Comparison of ENCODE assay signal across 19 cellular contexts in the genomic region with DNA sequence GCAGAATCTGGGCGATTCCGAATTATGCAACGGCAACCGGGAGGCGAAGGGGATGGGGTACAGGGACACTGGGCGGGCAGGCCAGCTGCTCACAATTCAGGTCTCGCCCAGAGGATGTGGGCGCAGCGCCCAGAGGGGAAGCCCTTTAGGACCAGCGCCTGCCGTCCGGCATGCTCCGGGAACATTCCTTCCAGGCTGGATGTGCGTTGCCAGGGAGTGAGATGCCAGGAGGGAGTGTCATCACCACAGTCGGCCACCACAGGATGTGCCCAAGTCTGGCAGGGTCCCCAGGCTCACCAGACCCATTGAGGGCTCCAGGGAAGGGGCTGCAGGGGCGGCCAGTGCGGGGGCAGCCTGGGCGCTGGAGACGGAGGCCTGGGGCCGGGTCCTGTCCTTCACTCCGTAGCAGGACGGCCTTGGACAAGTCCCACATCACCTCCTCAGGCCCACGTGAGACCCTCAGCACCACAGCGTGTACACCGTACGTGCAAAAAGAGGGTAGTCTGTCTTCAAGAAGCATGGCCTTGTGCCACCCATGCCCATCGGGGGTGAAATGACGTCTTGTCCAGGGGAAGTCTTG.
DNase-seq lines count a peak whose midpoint lies in the region; ATAC-seq and TF ChIP-seq lines count a peak whose summit lies in the region.
"Had no signal": no experiment of that assay in that cellular context is flagged by ENCODE, and none has a peak within 500 bp of the region (broad histone marks: within the 10 kb centered on the region; RNA-seq: fewer than 3 reads in every experiment).

No MANE protein-coding gene starts in this region.

- DNase-seq in Right ventricle myocardium inferior (ENCODE audit: missing footprints), result peak; percentile 47
- DNase-seq in right atrium auricular region (ENCODE audit: low spot score), result no peak
- peak; percentile 20 for DNase-seq in cerebellar cortex (ENCODE audit: low spot score)
- DNase-seq in myocyte (ENCODE audit: low read depth), result peak; percentile 99
- DNase-seq in posterior vena cava (ENCODE audit: low spot score), result no peak
- no peak for DNase-seq in NCI-H146 treated with DMSO at 0.1 percent for 48 hours (lab: John Stamatoyannopoulos, UW; ENCODE audit: unreplicated experiment)
- no peak for DNase-seq in KG1 (lab: John Stamatoyannopoulos, UW)
- DNase-seq: activated CD4-positive, alpha-beta T cell treated with anti-CD3 and anti-CD28 coated beads for 36 hours; activated T-cell treated with anti-CD3 and anti-CD28 coated beads, Interleukin-2, amount 50 U/mL, for 4 hours; effector memory CD4-positive, alpha-beta T cell; foreskin fibroblast; naive B cell; NCI-H1092 treated with DMSO at 0.1 percent for 48 hours; NCI-H510A treated with DMSO at 0.1 percent for 48 hours; PC-9; sigmoid colon; T-cell had no signal

- H3K27ac ChIP-seq in right atrium auricular region, result no peak overlapping the region
- H3K27ac ChIP-seq: A549, PC-9 had no signal

- ATAC-seq in Right ventricle myocardium inferior, result peak; percentile 15
- ATAC-seq in GM21367 (IDR thresholded peaks at IDR 0.05; ENCODE audit: unreplicated experiment), result no peak
- ATAC-seq: A549; activated CD4-positive, alpha-beta T cell treated with anti-CD3 and anti-CD28 coated beads for 36 hours; activated T-cell treated with anti-CD3 and anti-CD28 coated beads, Interleukin-2, amount 50 U/mL, for 4 hours; T-cell had no signal

- H3K9me3 ChIP-seq in right atrium auricular region, result peaks cover 0 to 6% of the 10 kb centered on the region in 2 donors
- H3K9me3 ChIP-seq: A549, sigmoid colon had no signal

- no peaks in the 10 kb centered on the region for H3K4me1 ChIP-seq in right atrium auricular region
- H3K4me1 ChIP-seq: A549, sigmoid colon had no signal

- intact Hi-C loops in Right ventricle myocardium inferior (cut with DNase I), result no loop called here
- intact Hi-C loops in posterior vena cava (cut with DNase I), result no loop called here

- H3K36me3 ChIP-seq in right atrium auricular region, result no peaks in the 10 kb centered on the region
- H3K36me3 ChIP-seq: sigmoid colon had no signal

- no peaks in the 10 kb centered on the region for H3K27me3 ChIP-seq in right atrium auricular region

- H3K4me3 ChIP-seq in right atrium auricular region, result no peak overlapping the region
- H3K4me3 ChIP-seq: A549, PC-9, sigmoid colon had no signal

- TF ChIP-seq CTCF in right atrium auricular region (IDR thresholded peaks at IDR 0.05), result no peak

Comparison
In these comparisons a context has a peak if more than half of its experiments do, and no peak if none do; other contexts are left out.
1. DNase-seq: peak in Right ventricle myocardium inferior (single experiment), cerebellar cortex (single experiment) and myocyte (single experiment); none in right atrium auricular region (single experiment), posterior vena cava (single experiment), NCI-H146 treated with DMSO at 0.1 percent for 48 hours (single experiment) and KG1 (single experiment).